Comparison of ENCODE assay signal across 9 cellular contexts in genomic region chr13:45615501-45616101, GRCh38. TPM values are rescaled to one million over a fixed set of nuclear protein-coding genes. Genes with fewer than 3 reads are reported as not detected.
DNase-seq lines count a peak whose midpoint lies in the region; ATAC-seq and TF ChIP-seq lines count a peak whose summit lies in the region.
"Had no signal": no experiment of that assay in that cellular context is flagged by ENCODE, and none has a peak within 500 bp of the region (broad histone marks: within the 10 kb centered on the region; RNA-seq: fewer than 3 reads in every experiment).

Gene ERICH6B (minus strand): TSS chr13:45615739. CDS start chr13:45597005, 18,734 bp downstream.

- no peaks in the 10 kb centered on the region for H3K9me3 Mint-ChIP-seq in activated CD8-positive, alpha-beta T cell treated with anti-CD3 and anti-CD28 coated beads for 36 hours
- H3K9me3 Mint-ChIP-seq in stimulated activated memory B cell treated with anti-CD40 and anti-IgM and Interleukin-4, amounts not matched to agents 10 μg/mL and 1 μg/mL and 100 μg/mL, for 72 hours, result peaks cover 5% of the 10 kb centered on the region

- H3K27me3 ChIP-seq in iPS DF 6.9 (ENCODE audit: control insufficient read depth, insufficient read depth, low read length), result no peaks in the 10 kb centered on the region

- no peak within 1 kb of the TSS for H3K27ac ChIP-seq in iPS DF 6.9 (ENCODE audit: low read length)

- no peak for TF ChIP-seq CTCF in activated CD8-positive, alpha-beta T cell treated with anti-CD3 and anti-CD28 coated beads for 36 hours (IDR thresholded peaks at IDR 0.05)

- peaks cover 48% of the 10 kb centered on the region for H3K27me3 Mint-ChIP-seq in activated CD8-positive, alpha-beta T cell treated with anti-CD3 and anti-CD28 coated beads for 36 hours
- H3K27me3 Mint-ChIP-seq in stimulated activated memory B cell treated with anti-CD40 and anti-IgM and Interleukin-4, amounts not matched to agents 10 μg/mL and 1 μg/mL and 100 μg/mL, for 72 hours, result peaks cover 67% of the 10 kb centered on the region

- peaks cover 2% of the 10 kb centered on the region for H3K36me3 Mint-ChIP-seq in activated CD8-positive, alpha-beta T cell treated with anti-CD3 and anti-CD28 coated beads for 36 hours (ENCODE audit: low read depth)
- no peaks in the 10 kb centered on the region for H3K36me3 Mint-ChIP-seq in stimulated activated memory B cell treated with anti-CD40 and anti-IgM and Interleukin-4, amounts not matched to agents 10 μg/mL and 1 μg/mL and 100 μg/mL, for 72 hours

- H3K9me3 ChIP-seq in iPS DF 6.9 (ENCODE audit: control insufficient read depth, insufficient read depth, low read length), result no peaks in the 10 kb centered on the region

- intact Hi-C loops in activated CD8-positive, alpha-beta T cell treated with anti-CD3 and anti-CD28 coated beads for 36 hours (cut with micrococcal nuclease), result no loop called here

- POLR2A ChIA-PET in activated CD8-positive, alpha-beta T cell treated with anti-CD3 and anti-CD28 coated beads for 36 hours (lab: Charles Lee), result no interaction called here

- no peaks in the 10 kb centered on the region for H3K4me1 ChIP-seq in iPS DF 6.9 (ENCODE audit: control insufficient read depth, insufficient read depth, low read length)

- no peak within 1 kb of the TSS for H3K27ac Mint-ChIP-seq in activated CD8-positive, alpha-beta T cell treated with anti-CD3 and anti-CD28 coated beads for 36 hours
- H3K27ac Mint-ChIP-seq in stimulated activated memory B cell treated with anti-CD40 and anti-IgM and Interleukin-4, amounts not matched to agents 10 μg/mL and 1 μg/mL and 100 μg/mL, for 72 hours, result no peak within 1 kb of the TSS

- H3K4me3 ChIP-seq in iPS DF 6.9 (ENCODE audit: low read length), result peak within 1 kb of the TSS; percentile 13; the same call in 1 of the 2 replicates

- CTCF ChIA-PET in activated CD8-positive, alpha-beta T cell treated with anti-CD3 and anti-CD28 coated beads for 36 hours (lab: Charles Lee), result no interaction called here

- ATAC-seq in activated CD8-positive, alpha-beta T cell treated with anti-CD3 and anti-CD28 coated beads for 36 hours, result peak; percentile 20
- peak; percentile 43 for ATAC-seq in stimulated activated memory B cell treated with anti-CD40 and anti-IgM and Interleukin-4, amounts not matched to agents 10 μg/mL and 1 μg/mL and 100 μg/mL, for 72 hours
- ATAC-seq in GM21786 (IDR thresholded peaks at IDR 0.05; ENCODE audit: unreplicated experiment), result no peak

- H3K4me3 Mint-ChIP-seq in activated CD8-positive, alpha-beta T cell treated with anti-CD3 and anti-CD28 coated beads for 36 hours, result no peak within 1 kb of the TSS
- H3K4me3 Mint-ChIP-seq in stimulated activated memory B cell treated with anti-CD40 and anti-IgM and Interleukin-4, amounts not matched to agents 10 μg/mL and 1 μg/mL and 100 μg/mL, for 72 hours, result no peak within 1 kb of the TSS

- WGBS in iPS DF 6.9 (ENCODE audit: insufficient coverage, insufficient read length), result no CpG with 5 or more reads among the region's 27 CpGs

- no peaks in the 10 kb centered on the region for H3K4me1 Mint-ChIP-seq in activated CD8-positive, alpha-beta T cell treated with anti-CD3 and anti-CD28 coated beads for 36 hours (ENCODE audit: low read depth)
- H3K4me1 Mint-ChIP-seq in stimulated activated memory B cell treated with anti-CD40 and anti-IgM and Interleukin-4, amounts not matched to agents 10 μg/mL and 1 μg/mL and 100 μg/mL, for 72 hours, result no peaks in the 10 kb centered on the region

- no peaks in the 10 kb centered on the region for H3K36me3 ChIP-seq in iPS DF 6.9 (ENCODE audit: control insufficient read depth, insufficient read depth, low read length)

- DNase-seq in NCI-H510A treated with DMSO at 0.1 percent for 48 hours (lab: John Stamatoyannopoulos, UW) (peak; percentile 13), NCI-H510A (lab: John Stamatoyannopoulos, UW) (no peak), iPS DF 6.9 (ENCODE audit: low read depth, low spot score) (peak; percentile 47), hepatic stellate cell (ENCODE audit: low spot score) (no peak), NCI-H1048 (lab: John Stamatoyannopoulos, UW) (no peak)
- peak; percentile 30 for DNase-seq in activated CD8-positive, alpha-beta T cell treated with anti-CD3 and anti-CD28 coated beads for 36 hours

RNA-seq across cellular contexts. Expression of gene ERICH6B, which starts in this region (rescaled TPM):
- not detected for total RNA-seq in activated CD8-positive, alpha-beta T cell treated with anti-CD3 and anti-CD28 coated beads for 36 hours
- total RNA-seq: subcutaneous adipose tissue had no signal

Comparison
In these comparisons a context has a peak if more than half of its experiments do, and no peak if none do; other contexts are left out.
1. DNase-seq: peak in NCI-H510A treated with DMSO at 0.1 percent for 48 hours (single experiment) and iPS DF 6.9 (single experiment); none in NCI-H510A (single experiment), hepatic stellate cell (single experiment) and NCI-H1048 (single experiment).
2. Peak in DNase-seq and ATAC-seq in activated CD8-positive, alpha-beta T cell treated with anti-CD3 and anti-CD28 coated beads for 36 hours; RNA of the gene not detected or under 1 TPM.